Comparison of ENCODE assay signal across 1 cellular context in genomic region chr17:80585880-80586279, GRCh38.
TF ChIP-seq lines count a peak whose summit lies in the region.

No MANE protein-coding gene starts in this region.

TF ChIP-seq in IMR-90, 13 proteins besides CTCF, POLR2A, EP300 and RAD21:
- TF ChIP-seq NFE2L2 (IDR thresholded peaks at IDR 0.05; ENCODE audit: low read depth, low read length), result no peak
- no peak for TF ChIP-seq FOS (IDR thresholded peaks at IDR 0.05; ENCODE audit: low read depth, low read length)
- no peak for TF ChIP-seq CEBPB (IDR thresholded peaks at IDR 0.05; ENCODE audit: low read depth, low read length)
- TF ChIP-seq SMC3 (IDR thresholded peaks at IDR 0.05; ENCODE audit: low read depth, low read length), result no peak
- TF ChIP-seq USF2 (IDR thresholded peaks at IDR 0.05; ENCODE audit: low read depth, low read length), result no peak
- no peak for TF ChIP-seq MAZ (IDR thresholded peaks at IDR 0.05; ENCODE audit: borderline replicate concordance, low read depth, low read length)
- no peak for TF ChIP-seq MXI1 (IDR thresholded peaks at IDR 0.05; ENCODE audit: borderline replicate concordance, low read depth, low read length)
